ENCODE assay signal across 8 cellular contexts in the genomic region with DNA sequence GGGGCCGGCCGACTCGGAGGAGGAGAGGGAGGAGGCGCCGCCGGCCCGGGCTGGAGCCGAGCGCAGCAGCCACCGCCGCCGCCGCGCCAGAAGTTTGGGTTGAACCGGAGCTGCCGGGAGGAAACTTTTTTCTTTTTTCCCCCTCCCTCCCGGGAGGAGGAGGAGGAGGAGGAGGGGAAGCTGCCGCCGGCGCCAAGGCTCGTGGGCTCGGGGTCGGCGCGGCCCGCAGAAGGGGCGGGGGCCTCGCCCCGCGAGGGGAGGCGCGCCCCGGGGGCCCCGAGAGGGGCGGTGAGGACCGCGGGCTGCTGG. TPM values are rescaled to one million over a fixed set of nuclear protein-coding genes. Genes with fewer than 3 reads are reported as not detected.
DNase-seq lines count a peak whose midpoint lies in the region; ATAC-seq and TF ChIP-seq lines count a peak whose summit lies in the region.

No MANE protein-coding gene starts in this region.

- H3K4me1 Mint-ChIP-seq in activated CD8-positive, alpha-beta T cell treated with anti-CD3 and anti-CD28 coated beads for 36 hours (ENCODE audit: low read depth): peaks cover 30% of the 10 kb centered on the region

- in situ Hi-C loops in GM23248 (cut with MboI): loop anchor here (10.0 kb wide), 1 partner anchor 309 kb away; no protein-coding TSS in a partner anchor

- peak overlapping the region; percentile 26 for H3K4me2 ChIP-seq in GM23248 (ENCODE audit: unreplicated experiment)

- no peaks in the 10 kb centered on the region for H3K9me3 Mint-ChIP-seq in activated CD8-positive, alpha-beta T cell treated with anti-CD3 and anti-CD28 coated beads for 36 hours

- H3K79me2 ChIP-seq in GM23248 (ENCODE audit: insufficient read depth): peaks cover 82% of the 10 kb centered on the region

- H3K4me3 Mint-ChIP-seq in activated CD8-positive, alpha-beta T cell treated with anti-CD3 and anti-CD28 coated beads for 36 hours: peak overlapping the region; percentile 56

- POLR2A ChIA-PET in activated CD8-positive, alpha-beta T cell treated with anti-CD3 and anti-CD28 coated beads for 36 hours (lab: Charles Lee): interaction anchor here (0.6 to 2.2 kb wide), 2 partner anchors 115 to 277 kb away, joined by 4 to 5 read pairs; no protein-coding TSS in a partner anchor

- H3K4me3 ChIP-seq in GM23248 (peak overlapping the region; percentile 99), iPS DF 6.9 (ENCODE audit: low read length) (peak overlapping the region; percentile 63; the same call in 1 of the 2 replicates), skeletal muscle tissue (ENCODE audit: low read length in 3 of 3) (peak overlapping the region in 2 of 3 donors; percentile 89 to 97)

- H3K27me3 ChIP-seq in GM23248 (replicated peaks; ENCODE audit: insufficient read depth) (no peaks in the 10 kb centered on the region), iPS DF 6.9 (ENCODE audit: control insufficient read depth, insufficient read depth, low read length) (no peaks in the 10 kb centered on the region), skeletal muscle tissue (ENCODE audit: control insufficient read depth in 3 of 3, insufficient read depth in 3 of 3, low read length in 3 of 3) (no peaks in the 10 kb centered on the region)

- H2AFZ ChIP-seq in GM23248: no peak overlapping the region

- peaks cover 47% of the 10 kb centered on the region for H3K4me1 ChIP-seq in GM23248 (ENCODE audit: insufficient read depth)
- H3K4me1 ChIP-seq in iPS DF 6.9 (ENCODE audit: control insufficient read depth, insufficient read depth, low read length): peaks cover 3% of the 10 kb centered on the region; the same call in 1 of the 2 replicates
- H3K4me1 ChIP-seq in skeletal muscle tissue (ENCODE audit: control insufficient read depth in 3 of 3, insufficient read depth in 3 of 3, low read length in 3 of 3): peaks cover 22 to 36% (median 30%) of the 10 kb centered on the region in 3 donors

- no peaks in the 10 kb centered on the region for H3K36me3 Mint-ChIP-seq in activated CD8-positive, alpha-beta T cell treated with anti-CD3 and anti-CD28 coated beads for 36 hours (ENCODE audit: low read depth)

- peak overlapping the region; percentile 93 for H3K27ac ChIP-seq in GM23248
- no peak overlapping the region for H3K27ac ChIP-seq in iPS DF 6.9 (ENCODE audit: low read length)
- H3K27ac ChIP-seq in skeletal muscle tissue (ENCODE audit: low read depth, low read length): peak overlapping the region; percentile 21

- H3K27ac Mint-ChIP-seq in activated CD8-positive, alpha-beta T cell treated with anti-CD3 and anti-CD28 coated beads for 36 hours: no peak overlapping the region

- CTCF ChIA-PET in activated CD8-positive, alpha-beta T cell treated with anti-CD3 and anti-CD28 coated beads for 36 hours (lab: Charles Lee): interaction anchor here (0.8 kb wide), 1 partner anchor 15 kb away, joined by 3 read pairs; no protein-coding TSS in a partner anchor

- DNase-seq in GM23248 (no peak), iPS DF 6.9 (ENCODE audit: low read depth, low spot score) (no peak), NCI-H187 (lab: John Stamatoyannopoulos, UW) (no peak), mucosa of gallbladder (ENCODE audit: low spot score) (no peak)
- DNase-seq in activated CD8-positive, alpha-beta T cell treated with anti-CD3 and anti-CD28 coated beads for 36 hours: no peak
- no peak for DNase-seq in central memory CD4-positive, alpha-beta T cell

- H3K9ac ChIP-seq in GM23248 (peak overlapping the region; percentile 97), skeletal muscle tissue (ENCODE audit: low read depth in 1 of 3, low read length in 3 of 3) (peak overlapping the region; percentile 7 to 85 (median 58))

- peaks cover 11% of the 10 kb centered on the region; the same call in 1 of the 2 replicates for H3K36me3 ChIP-seq in GM23248 (ENCODE audit: low read depth)
- H3K36me3 ChIP-seq in iPS DF 6.9 (ENCODE audit: control insufficient read depth, insufficient read depth, low read length): no peaks in the 10 kb centered on the region
- no peaks in the 10 kb centered on the region for H3K36me3 ChIP-seq in skeletal muscle tissue (ENCODE audit: control insufficient read depth in 3 of 3, insufficient read depth in 3 of 3, low read length in 3 of 3)

- TF ChIP-seq CTCF in activated CD8-positive, alpha-beta T cell treated with anti-CD3 and anti-CD28 coated beads for 36 hours (IDR thresholded peaks at IDR 0.05): no peak

- intact Hi-C loops in activated CD8-positive, alpha-beta T cell treated with anti-CD3 and anti-CD28 coated beads for 36 hours (cut with micrococcal nuclease): loop anchor here (10.0 kb wide), 2 partner anchors 381 to 429 kb away; no protein-coding TSS in a partner anchor

- 0% methylated on average over 3 to 22 of the region's 37 CpGs for WGBS in GM23248 (ENCODE audit: low coverage in 1 of 2, low lambda C conversion rate in 2 of 2, missing lambda C conversion rate in 2 of 2), 2 experiments
- no CpG with 5 or more reads among the region's 37 CpGs for WGBS in iPS DF 6.9 (ENCODE audit: insufficient coverage, insufficient read length)

- H3F3A ChIP-seq in GM23248 (ENCODE audit: insufficient read depth): peaks cover 73% of the 10 kb centered on the region

- no peak for ATAC-seq in activated CD8-positive, alpha-beta T cell treated with anti-CD3 and anti-CD28 coated beads for 36 hours
- ATAC-seq in GM21786 (IDR thresholded peaks at IDR 0.05; ENCODE audit: unreplicated experiment): no peak

- H3K27me3 Mint-ChIP-seq in activated CD8-positive, alpha-beta T cell treated with anti-CD3 and anti-CD28 coated beads for 36 hours: peaks cover 38% of the 10 kb centered on the region

- no peaks in the 10 kb centered on the region for H4K20me1 ChIP-seq in GM23248 (ENCODE audit: insufficient read depth)

- no peaks in the 10 kb centered on the region for H3K9me2 ChIP-seq in GM23248 (ENCODE audit: insufficient read depth)

- no peaks in the 10 kb centered on the region for H3K9me3 ChIP-seq in GM23248 (ENCODE audit: low read depth)
- no peaks in the 10 kb centered on the region for H3K9me3 ChIP-seq in iPS DF 6.9 (ENCODE audit: control insufficient read depth, insufficient read depth, low read length)
- H3K9me3 ChIP-seq in skeletal muscle tissue (ENCODE audit: control insufficient read depth in 3 of 3, low read length in 3 of 3): no peaks in the 10 kb centered on the region

RNA-seq across cellular contexts. Expression of gene CRIM1, which starts 0.3 kb away (rescaled TPM):
- 485 and 499 TPM in 2 replicates for total RNA-seq in GM23248 (2014; rRNA removed; shearing (Covaris generic))
- polyA plus RNA-seq in GM23248 (2016; fragmentation: Nextera tagmentation; extraction: Ambion mirVana): 76.4 and 77.4 TPM in 2 replicates
- 10 to 100 TPM; 14.4 to 15.9 TPM for total RNA-seq in activated CD8-positive, alpha-beta T cell treated with anti-CD3 and anti-CD28 coated beads for 36 hours
- total RNA-seq in skeletal muscle tissue: 44.9 TPM
- total RNA-seq in mucosa of gallbladder: 153 TPM
